Comparison of ENCODE assay signal across 1 cellular context in the genomic region with DNA sequence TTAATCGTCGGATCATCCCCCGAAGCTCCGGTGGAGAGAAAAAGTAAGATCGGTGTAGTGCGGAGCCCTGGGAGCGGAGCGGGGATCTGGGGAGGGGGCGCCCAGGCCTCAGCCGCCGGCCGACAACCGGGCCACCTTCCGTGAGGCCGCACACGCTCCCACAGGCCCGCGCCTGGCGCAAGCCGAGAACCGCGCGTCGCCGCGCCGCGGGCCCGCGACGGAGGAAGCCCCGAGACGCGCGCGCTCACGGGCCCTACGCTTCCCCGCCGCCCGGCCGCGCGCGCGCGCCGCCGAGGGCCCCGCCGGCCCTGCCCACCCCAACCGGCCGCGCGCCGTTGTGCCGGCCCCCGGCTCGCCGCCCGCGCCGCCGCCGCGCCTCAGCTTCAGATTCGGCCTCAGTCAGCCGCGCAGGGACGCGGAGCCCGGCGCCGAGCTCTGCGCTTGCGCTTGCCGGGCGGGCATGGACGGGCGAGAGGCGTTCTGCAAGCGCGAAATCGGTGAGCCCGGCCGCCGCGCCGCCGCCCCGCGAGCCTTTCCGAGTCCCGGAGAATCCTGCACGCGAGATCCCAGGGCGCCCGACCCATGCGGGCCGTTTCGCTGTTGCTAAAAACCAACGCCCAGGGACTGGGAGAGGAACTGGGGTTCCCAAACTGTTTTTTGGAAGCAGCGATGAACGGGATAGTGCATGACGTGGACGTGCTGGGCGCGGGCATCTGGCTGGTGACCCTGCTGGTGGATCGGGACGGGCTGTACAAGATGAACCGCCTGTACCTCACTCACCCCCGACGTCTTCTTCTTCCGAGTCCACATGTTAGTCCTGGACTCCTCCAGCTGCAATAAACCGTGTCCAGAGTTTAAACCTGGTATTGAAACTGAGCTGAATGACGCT.
A peak's percentile ranks its signal among the peaks of the same experiment; 100 is the strongest.
TF ChIP-seq lines count a peak whose summit lies in the region.

No MANE protein-coding gene starts in this region.

TF ChIP-seq in HepG2, 621 proteins besides CTCF, POLR2A, EP300 and RAD21 (continued from another document and continues in another):
- TF ChIP-seq, protein P1, sequence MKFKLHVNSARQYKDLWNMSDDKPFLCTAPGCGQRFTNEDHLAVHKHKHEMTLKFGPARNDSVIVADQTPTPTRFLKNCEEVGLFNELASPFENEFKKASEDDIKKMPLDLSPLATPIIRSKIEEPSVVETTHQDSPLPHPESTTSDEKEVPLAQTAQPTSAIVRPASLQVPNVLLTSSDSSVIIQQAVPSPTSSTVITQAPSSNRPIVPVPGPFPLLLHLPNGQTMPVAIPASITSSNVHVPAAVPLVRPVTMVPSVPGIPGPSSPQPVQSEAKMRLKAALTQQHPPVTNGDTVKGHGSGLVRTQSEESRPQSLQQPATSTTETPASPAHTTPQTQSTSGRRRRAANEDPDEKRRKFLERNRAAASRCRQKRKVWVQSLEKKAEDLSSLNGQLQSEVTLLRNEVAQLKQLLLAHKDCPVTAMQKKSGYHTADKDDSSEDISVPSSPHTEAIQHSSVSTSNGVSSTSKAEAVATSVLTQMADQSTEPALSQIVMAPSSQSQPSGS (CRISPR knock-in tag; IDR thresholded peaks at IDR 0.05): no peak
- peak; percentile 45; the same call in 1 of the 2 replicates for TF ChIP-seq HDAC1 (CRISPR knock-in tag; IDR thresholded peaks at IDR 0.05)
- TF ChIP-seq ARNT (IDR thresholded peaks at IDR 0.05): no peak
- no peak for TF ChIP-seq PAX8 (CRISPR knock-in tag; IDR thresholded peaks at IDR 0.05; ENCODE audit: borderline replicate concordance)
- TF ChIP-seq ZNF766 (CRISPR knock-in tag; IDR thresholded peaks at IDR 0.05; ENCODE audit: borderline replicate concordance): 0 out of 2 replicates have a peak, but pooled peaks have one; percentile 34
- TF ChIP-seq SSRP1 (CRISPR knock-in tag; IDR thresholded peaks at IDR 0.05): no peak
- 0 out of 2 replicates have a peak, but pooled peaks have one; percentile 63 for TF ChIP-seq RFXAP (CRISPR knock-in tag; IDR thresholded peaks at IDR 0.05; ENCODE audit: borderline replicate concordance)
- TF ChIP-seq, protein P2, sequence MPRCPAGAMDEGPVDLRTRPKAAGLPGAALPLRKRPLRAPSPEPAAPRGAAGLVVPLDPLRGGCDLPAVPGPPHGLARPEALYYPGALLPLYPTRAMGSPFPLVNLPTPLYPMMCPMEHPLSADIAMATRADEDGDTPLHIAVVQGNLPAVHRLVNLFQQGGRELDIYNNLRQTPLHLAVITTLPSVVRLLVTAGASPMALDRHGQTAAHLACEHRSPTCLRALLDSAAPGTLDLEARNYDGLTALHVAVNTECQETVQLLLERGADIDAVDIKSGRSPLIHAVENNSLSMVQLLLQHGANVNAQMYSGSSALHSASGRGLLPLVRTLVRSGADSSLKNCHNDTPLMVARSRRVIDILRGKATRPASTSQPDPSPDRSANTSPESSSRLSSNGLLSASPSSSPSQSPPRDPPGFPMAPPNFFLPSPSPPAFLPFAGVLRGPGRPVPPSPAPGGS (CRISPR knock-in tag; IDR thresholded peaks at IDR 0.05): no peak; the same call in 1 of the 2 replicates
- no peak; the same call in 1 of the 2 replicates for TF ChIP-seq CAMTA2 (CRISPR knock-in tag; IDR thresholded peaks at IDR 0.05; ENCODE audit: borderline replicate concordance)
- no peak for TF ChIP-seq ZNF746 (CRISPR knock-in tag; IDR thresholded peaks at IDR 0.05)
- no peak for TF ChIP-seq TRIM24 (CRISPR knock-in tag; IDR thresholded peaks at IDR 0.05)
- TF ChIP-seq ZBTB38 (CRISPR knock-in tag; IDR thresholded peaks at IDR 0.05): peak; percentile 61; the same call in 1 of the 2 replicates
- no peak for TF ChIP-seq MXD4 (CRISPR knock-in tag; IDR thresholded peaks at IDR 0.05)
- TF ChIP-seq, protein P3, sequence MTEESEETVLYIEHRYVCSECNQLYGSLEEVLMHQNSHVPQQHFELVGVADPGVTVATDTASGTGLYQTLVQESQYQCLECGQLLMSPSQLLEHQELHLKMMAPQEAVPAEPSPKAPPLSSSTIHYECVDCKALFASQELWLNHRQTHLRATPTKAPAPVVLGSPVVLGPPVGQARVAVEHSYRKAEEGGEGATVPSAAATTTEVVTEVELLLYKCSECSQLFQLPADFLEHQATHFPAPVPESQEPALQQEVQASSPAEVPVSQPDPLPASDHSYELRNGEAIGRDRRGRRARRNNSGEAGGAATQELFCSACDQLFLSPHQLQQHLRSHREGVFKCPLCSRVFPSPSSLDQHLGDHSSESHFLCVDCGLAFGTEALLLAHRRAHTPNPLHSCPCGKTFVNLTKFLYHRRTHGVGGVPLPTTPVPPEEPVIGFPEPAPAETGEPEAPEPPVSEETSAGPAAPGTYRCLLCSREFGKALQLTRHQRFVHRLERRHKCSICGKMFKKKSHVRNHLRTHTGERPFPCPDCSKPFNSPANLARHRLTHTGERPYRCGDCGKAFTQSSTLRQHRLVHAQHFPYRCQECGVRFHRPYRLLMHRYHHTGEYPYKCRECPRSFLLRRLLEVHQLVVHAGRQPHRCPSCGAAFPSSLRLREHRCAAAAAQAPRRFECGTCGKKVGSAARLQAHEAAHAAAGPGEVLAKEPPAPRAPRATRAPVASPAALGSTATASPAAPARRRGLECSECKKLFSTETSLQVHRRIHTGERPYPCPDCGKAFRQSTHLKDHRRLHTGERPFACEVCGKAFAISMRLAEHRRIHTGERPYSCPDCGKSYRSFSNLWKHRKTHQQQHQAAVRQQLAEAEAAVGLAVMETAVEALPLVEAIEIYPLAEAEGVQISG (CRISPR knock-in tag; IDR thresholded peaks at IDR 0.05): peak; percentile 54; the same call in 1 of the 2 replicates
- no peak for TF ChIP-seq NAIF1 (CRISPR knock-in tag; IDR thresholded peaks at IDR 0.05; ENCODE audit: borderline replicate concordance)
- TF ChIP-seq, protein P4, sequence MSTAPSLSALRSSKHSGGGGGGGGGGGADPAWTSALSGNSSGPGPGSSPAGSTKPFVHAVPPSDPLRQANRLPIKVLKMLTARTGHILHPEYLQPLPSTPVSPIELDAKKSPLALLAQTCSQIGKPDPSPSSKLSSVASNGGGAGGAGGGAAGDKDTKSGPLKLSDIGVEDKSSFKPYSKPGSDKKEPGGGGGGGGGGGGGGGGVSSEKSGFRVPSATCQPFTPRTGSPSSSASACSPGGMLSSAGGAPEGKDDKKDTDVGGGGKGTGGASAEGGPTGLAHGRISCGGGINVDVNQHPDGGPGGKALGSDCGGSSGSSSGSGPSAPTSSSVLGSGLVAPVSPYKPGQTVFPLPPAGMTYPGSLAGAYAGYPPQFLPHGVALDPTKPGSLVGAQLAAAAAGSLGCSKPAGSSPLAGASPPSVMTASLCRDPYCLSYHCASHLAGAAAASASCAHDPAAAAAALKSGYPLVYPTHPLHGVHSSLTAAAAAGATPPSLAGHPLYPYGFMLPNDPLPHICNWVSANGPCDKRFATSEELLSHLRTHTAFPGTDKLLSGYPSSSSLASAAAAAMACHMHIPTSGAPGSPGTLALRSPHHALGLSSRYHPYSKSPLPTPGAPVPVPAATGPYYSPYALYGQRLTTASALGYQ (CRISPR knock-in tag; IDR thresholded peaks at IDR 0.05): 0 out of 2 replicates have a peak, but pooled peaks have one; percentile 11
- TF ChIP-seq HOXA9 (CRISPR knock-in tag; IDR thresholded peaks at IDR 0.05; ENCODE audit: borderline replicate concordance): no peak
- no peak for TF ChIP-seq ZNF850 (CRISPR knock-in tag; conservative IDR thresholded peaks at IDR 0.05)
- no peak for TF ChIP-seq SMYD3 (CRISPR knock-in tag; IDR thresholded peaks at IDR 0.05)
- TF ChIP-seq ZMYM4 (CRISPR knock-in tag; IDR thresholded peaks at IDR 0.05): peak; percentile 46
- no peak for TF ChIP-seq GZF1 (CRISPR knock-in tag; IDR thresholded peaks at IDR 0.05)
- no peak for TF ChIP-seq GABPA (IDR thresholded peaks at IDR 0.05; ENCODE audit: low read depth, low read length)
- TF ChIP-seq GABPA (CRISPR knock-in tag; IDR thresholded peaks at IDR 0.05; ENCODE audit: low read depth): no peak
- TF ChIP-seq ZNF34 (CRISPR knock-in tag; IDR thresholded peaks at IDR 0.05; ENCODE audit: borderline replicate concordance): no peak
- TF ChIP-seq JARID2 (CRISPR knock-in tag; IDR thresholded peaks at IDR 0.05; ENCODE audit: insufficient replicate concordance): no peak
- TF ChIP-seq, protein P5, sequence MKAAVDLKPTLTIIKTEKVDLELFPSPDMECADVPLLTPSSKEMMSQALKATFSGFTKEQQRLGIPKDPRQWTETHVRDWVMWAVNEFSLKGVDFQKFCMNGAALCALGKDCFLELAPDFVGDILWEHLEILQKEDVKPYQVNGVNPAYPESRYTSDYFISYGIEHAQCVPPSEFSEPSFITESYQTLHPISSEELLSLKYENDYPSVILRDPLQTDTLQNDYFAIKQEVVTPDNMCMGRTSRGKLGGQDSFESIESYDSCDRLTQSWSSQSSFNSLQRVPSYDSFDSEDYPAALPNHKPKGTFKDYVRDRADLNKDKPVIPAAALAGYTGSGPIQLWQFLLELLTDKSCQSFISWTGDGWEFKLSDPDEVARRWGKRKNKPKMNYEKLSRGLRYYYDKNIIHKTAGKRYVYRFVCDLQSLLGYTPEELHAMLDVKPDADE (CRISPR knock-in tag; IDR thresholded peaks at IDR 0.05): no peak
- 0 out of 2 replicates have a peak, but pooled peaks have one; percentile 48 for TF ChIP-seq ZNF296 (CRISPR knock-in tag; conservative IDR thresholded peaks at IDR 0.05)
- TF ChIP-seq HDAC2 (CRISPR knock-in tag; IDR thresholded peaks at IDR 0.05): no peak
- TF ChIP-seq ZNF256 (CRISPR knock-in tag; conservative IDR thresholded peaks at IDR 0.05): no peak
- TF ChIP-seq, protein P6, sequence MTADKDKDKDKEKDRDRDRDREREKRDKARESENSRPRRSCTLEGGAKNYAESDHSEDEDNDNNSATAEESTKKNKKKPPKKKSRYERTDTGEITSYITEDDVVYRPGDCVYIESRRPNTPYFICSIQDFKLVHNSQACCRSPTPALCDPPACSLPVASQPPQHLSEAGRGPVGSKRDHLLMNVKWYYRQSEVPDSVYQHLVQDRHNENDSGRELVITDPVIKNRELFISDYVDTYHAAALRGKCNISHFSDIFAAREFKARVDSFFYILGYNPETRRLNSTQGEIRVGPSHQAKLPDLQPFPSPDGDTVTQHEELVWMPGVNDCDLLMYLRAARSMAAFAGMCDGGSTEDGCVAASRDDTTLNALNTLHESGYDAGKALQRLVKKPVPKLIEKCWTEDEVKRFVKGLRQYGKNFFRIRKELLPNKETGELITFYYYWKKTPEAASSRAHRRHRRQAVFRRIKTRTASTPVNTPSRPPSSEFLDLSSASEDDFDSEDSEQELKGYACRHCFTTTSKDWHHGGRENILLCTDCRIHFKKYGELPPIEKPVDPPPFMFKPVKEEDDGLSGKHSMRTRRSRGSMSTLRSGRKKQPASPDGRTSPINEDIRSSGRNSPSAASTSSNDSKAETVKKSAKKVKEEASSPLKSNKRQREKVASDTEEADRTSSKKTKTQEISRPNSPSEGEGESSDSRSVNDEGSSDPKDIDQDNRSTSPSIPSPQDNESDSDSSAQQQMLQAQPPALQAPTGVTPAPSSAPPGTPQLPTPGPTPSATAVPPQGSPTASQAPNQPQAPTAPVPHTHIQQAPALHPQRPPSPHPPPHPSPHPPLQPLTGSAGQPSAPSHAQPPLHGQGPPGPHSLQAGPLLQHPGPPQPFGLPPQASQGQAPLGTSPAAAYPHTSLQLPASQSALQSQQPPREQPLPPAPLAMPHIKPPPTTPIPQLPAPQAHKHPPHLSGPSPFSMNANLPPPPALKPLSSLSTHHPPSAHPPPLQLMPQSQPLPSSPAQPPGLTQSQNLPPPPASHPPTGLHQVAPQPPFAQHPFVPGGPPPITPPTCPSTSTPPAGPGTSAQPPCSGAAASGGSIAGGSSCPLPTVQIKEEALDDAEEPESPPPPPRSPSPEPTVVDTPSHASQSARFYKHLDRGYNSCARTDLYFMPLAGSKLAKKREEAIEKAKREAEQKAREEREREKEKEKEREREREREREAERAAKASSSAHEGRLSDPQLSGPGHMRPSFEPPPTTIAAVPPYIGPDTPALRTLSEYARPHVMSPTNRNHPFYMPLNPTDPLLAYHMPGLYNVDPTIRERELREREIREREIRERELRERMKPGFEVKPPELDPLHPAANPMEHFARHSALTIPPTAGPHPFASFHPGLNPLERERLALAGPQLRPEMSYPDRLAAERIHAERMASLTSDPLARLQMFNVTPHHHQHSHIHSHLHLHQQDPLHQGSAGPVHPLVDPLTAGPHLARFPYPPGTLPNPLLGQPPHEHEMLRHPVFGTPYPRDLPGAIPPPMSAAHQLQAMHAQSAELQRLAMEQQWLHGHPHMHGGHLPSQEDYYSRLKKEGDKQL (CRISPR knock-in tag; IDR thresholded peaks at IDR 0.05; ENCODE audit: low read depth): no peak
- no peak for TF ChIP-seq KDM3A (CRISPR knock-in tag; IDR thresholded peaks at IDR 0.05; ENCODE audit: low read depth)
- no peak for TF ChIP-seq SMAD9 (CRISPR knock-in tag; IDR thresholded peaks at IDR 0.05)
- TF ChIP-seq ESRRA (CRISPR knock-in tag; IDR thresholded peaks at IDR 0.05; ENCODE audit: low read depth): no peak
- TF ChIP-seq, protein P7, sequence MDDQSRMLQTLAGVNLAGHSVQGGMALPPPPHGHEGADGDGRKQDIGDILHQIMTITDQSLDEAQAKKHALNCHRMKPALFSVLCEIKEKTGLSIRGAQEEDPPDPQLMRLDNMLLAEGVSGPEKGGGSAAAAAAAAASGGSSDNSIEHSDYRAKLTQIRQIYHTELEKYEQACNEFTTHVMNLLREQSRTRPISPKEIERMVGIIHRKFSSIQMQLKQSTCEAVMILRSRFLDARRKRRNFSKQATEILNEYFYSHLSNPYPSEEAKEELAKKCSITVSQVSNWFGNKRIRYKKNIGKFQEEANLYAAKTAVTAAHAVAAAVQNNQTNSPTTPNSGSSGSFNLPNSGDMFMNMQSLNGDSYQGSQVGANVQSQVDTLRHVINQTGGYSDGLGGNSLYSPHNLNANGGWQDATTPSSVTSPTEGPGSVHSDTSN (CRISPR knock-in tag; IDR thresholded peaks at IDR 0.05; ENCODE audit: borderline replicate concordance): no peak
- no peak for TF ChIP-seq PAWR (CRISPR knock-in tag; IDR thresholded peaks at IDR 0.05; ENCODE audit: borderline replicate concordance)
- no peak for TF ChIP-seq KAT2B (IDR thresholded peaks at IDR 0.05; ENCODE audit: borderline replicate concordance, low read depth, low read length)
- TF ChIP-seq NFKB2 (CRISPR knock-in tag; IDR thresholded peaks at IDR 0.05; ENCODE audit: borderline replicate concordance): no peak
- TF ChIP-seq ZNF138 (CRISPR knock-in tag; IDR thresholded peaks at IDR 0.05; ENCODE audit: low read depth): peak; percentile 71; the same call in 1 of the 2 replicates
